Comparison of ENCODE assay signal across 23 cellular contexts in genomic region chr6:107540465-107540857, GRCh38. TPM values are rescaled to one million over a fixed set of nuclear protein-coding genes. Genes with fewer than 3 reads are reported as not detected.
DNase-seq lines count a peak whose midpoint lies in the region; FAIRE-seq and TF ChIP-seq lines count a peak whose summit lies in the region.
"Had no signal": no experiment of that assay in that cellular context is flagged by ENCODE, and none has a peak within 500 bp of the region (broad histone marks: within the 10 kb centered on the region; RNA-seq: fewer than 3 reads in every experiment).

No MANE protein-coding gene starts in this region.

- no peaks in the 10 kb centered on the region for H3K27me3 Mint-ChIP-seq in nephron (ENCODE audit: low read depth)
- H3K27me3 Mint-ChIP-seq in CD8-positive, alpha-beta memory T cell = peaks cover 21 to 60% of the 10 kb centered on the region in 2 donors
- H3K27me3 Mint-ChIP-seq in activated CD4-positive, alpha-beta memory T cell treated with anti-CD3 and anti-CD28 coated beads for 36 hours = peaks cover 26% of the 10 kb centered on the region
- H3K27me3 Mint-ChIP-seq: activated naive CD4-positive, alpha-beta T cell treated with anti-CD3 and anti-CD28 coated beads, Interleukin-2, amount 50 U/mL, for 24 hours had no signal

- H3K4me1 Mint-ChIP-seq in nephron = peaks cover 55% of the 10 kb centered on the region
- no peaks in the 10 kb centered on the region for H3K4me1 Mint-ChIP-seq in CD8-positive, alpha-beta memory T cell
- no peaks in the 10 kb centered on the region for H3K4me1 Mint-ChIP-seq in activated CD4-positive, alpha-beta memory T cell treated with anti-CD3 and anti-CD28 coated beads for 36 hours (ENCODE audit: low read depth)
- H3K4me1 Mint-ChIP-seq: activated naive CD4-positive, alpha-beta T cell treated with anti-CD3 and anti-CD28 coated beads, Interleukin-2, amount 50 U/mL, for 24 hours had no signal

- DNase-seq in Ammon's horn (ENCODE audit: low spot score) (peak; percentile 35), HuH-7.5 (ENCODE audit: low spot score) (peak; percentile 49), bronchial epithelial cell (ENCODE audit: low read depth) (no peak), esophagus muscularis mucosa (ENCODE audit: extremely low spot score) (no peak)
- no peak for DNase-seq in CD8-positive, alpha-beta memory T cell
- DNase-seq in activated CD4-positive, alpha-beta memory T cell treated with anti-CD3 and anti-CD28 coated beads for 36 hours = no peak
- DNase-seq: activated CD8-positive, alpha-beta T cell treated with anti-CD3 and anti-CD28 coated beads for 36 hours; activated T-cell treated with anti-CD3 and anti-CD28 coated beads, Interleukin-2, amount 50 U/mL, for 48 hours; foreskin melanocyte; H9; left cardiac atrium; NCI-H226; ovary; stimulated activated CD4-positive, alpha-beta T cell treated with anti-CD3 and anti-CD28 coated beads, Interleukin-2, amount 100 ng/mL, for 48 hours had no signal

- TF ChIP-seq EP300 in esophagus muscularis mucosa (IDR thresholded peaks at IDR 0.05) = no peak

- H3K36me3 ChIP-seq in bronchial epithelial cell (ENCODE audit: control insufficient read depth, insufficient read depth, low read length) (no peaks in the 10 kb centered on the region), esophagus muscularis mucosa (no peaks in the 10 kb centered on the region)
- H3K36me3 ChIP-seq in CD8-positive, alpha-beta memory T cell (ENCODE audit: insufficient read depth, low read length) = no peaks in the 10 kb centered on the region
- H3K36me3 ChIP-seq: ovary had no signal

- peak overlapping the region; percentile 76 to 87 (median 87) for H3K27ac Mint-ChIP-seq in nephron
- H3K27ac Mint-ChIP-seq in CD8-positive, alpha-beta memory T cell = no peak overlapping the region
- H3K27ac Mint-ChIP-seq in activated CD4-positive, alpha-beta memory T cell treated with anti-CD3 and anti-CD28 coated beads for 36 hours = no peak overlapping the region
- H3K27ac Mint-ChIP-seq: activated CD8-positive, alpha-beta T cell treated with anti-CD3 and anti-CD28 coated beads for 36 hours; activated naive CD4-positive, alpha-beta T cell treated with anti-CD3 and anti-CD28 coated beads, Interleukin-2, amount 50 U/mL, for 24 hours; dendritic cell treated with granulocyte-macrophage colony-stimulating factor and Interleukin-4, amounts not matched to agents 40 ng/mL and 50 ng/mL, for 4 days; H9 had no signal

- 60% methylated on average over 1 of the region's 1 CpG for WGBS in esophagus muscularis mucosa

- no peak overlapping the region for H3K27ac ChIP-seq in CD8-positive, alpha-beta memory T cell (ENCODE audit: low read depth, low read length)
- no peak overlapping the region for H3K27ac ChIP-seq in esophagus muscularis mucosa (replicated peaks in 1 of 4)
- H3K27ac ChIP-seq: HL-60, ovary, RWPE1 had no signal

- H3K4me3 ChIP-seq in bronchial epithelial cell (ENCODE audit: low read depth, low read length) = no peak overlapping the region
- H3K4me3 ChIP-seq in CD8-positive, alpha-beta memory T cell (ENCODE audit: low read length) = no peak overlapping the region
- no peak overlapping the region for H3K4me3 ChIP-seq in esophagus muscularis mucosa
- H3K4me3 ChIP-seq: K562, ovary had no signal

- no peak for TF ChIP-seq POLR2A in esophagus muscularis mucosa (IDR thresholded peaks at IDR 0.05; ENCODE audit: low read depth)

- CTCF ChIA-PET in CD8-positive, alpha-beta memory T cell (lab: Charles Lee) = no interaction called here
- CTCF ChIA-PET in activated CD4-positive, alpha-beta memory T cell treated with anti-CD3 and anti-CD28 coated beads for 36 hours (lab: Charles Lee) = no interaction called here

- no peaks in the 10 kb centered on the region for H3K9me3 ChIP-seq in CD8-positive, alpha-beta memory T cell (ENCODE audit: low read length)
- no peaks in the 10 kb centered on the region for H3K9me3 ChIP-seq in esophagus muscularis mucosa
- H3K9me3 ChIP-seq: ovary had no signal

- TF ChIP-seq CTCF in bronchial epithelial cell (IDR thresholded peaks at IDR 0.05; ENCODE audit: insufficient read depth, low read length, severe bottlenecking) (no peak), nephron (IDR thresholded peaks at IDR 0.05; ENCODE audit: unreplicated experiment in 3 of 3) (no peak), esophagus muscularis mucosa (IDR thresholded peaks at IDR 0.05) (no peak)

- no peaks in the 10 kb centered on the region for H3K4me1 ChIP-seq in CD8-positive, alpha-beta memory T cell (ENCODE audit: insufficient read depth, low read length)
- peaks cover 12 to 61% (median 21%) of the 10 kb centered on the region in 4 donors for H3K4me1 ChIP-seq in esophagus muscularis mucosa

- H3K36me3 Mint-ChIP-seq in nephron (ENCODE audit: low read depth) = peaks cover 17% of the 10 kb centered on the region
- H3K36me3 Mint-ChIP-seq in CD8-positive, alpha-beta memory T cell = no peaks in the 10 kb centered on the region
- no peaks in the 10 kb centered on the region for H3K36me3 Mint-ChIP-seq in activated CD4-positive, alpha-beta memory T cell treated with anti-CD3 and anti-CD28 coated beads for 36 hours
- H3K36me3 Mint-ChIP-seq: activated naive CD4-positive, alpha-beta T cell treated with anti-CD3 and anti-CD28 coated beads, Interleukin-2, amount 50 U/mL, for 24 hours had no signal

- no peaks in the 10 kb centered on the region for H3K9me3 Mint-ChIP-seq in nephron
- H3K9me3 Mint-ChIP-seq in CD8-positive, alpha-beta memory T cell = no peaks in the 10 kb centered on the region
- H3K9me3 Mint-ChIP-seq in activated CD4-positive, alpha-beta memory T cell treated with anti-CD3 and anti-CD28 coated beads for 36 hours = no peaks in the 10 kb centered on the region
- H3K9me3 Mint-ChIP-seq: activated CD8-positive, alpha-beta T cell treated with anti-CD3 and anti-CD28 coated beads for 36 hours; activated naive CD4-positive, alpha-beta T cell treated with anti-CD3 and anti-CD28 coated beads, Interleukin-2, amount 50 U/mL, for 24 hours; dendritic cell treated with granulocyte-macrophage colony-stimulating factor and Interleukin-4, amounts not matched to agents 40 ng/mL and 50 ng/mL, for 4 days; H9 had no signal

- H3K4me3 Mint-ChIP-seq in nephron = no peak overlapping the region
- no peak overlapping the region for H3K4me3 Mint-ChIP-seq in CD8-positive, alpha-beta memory T cell
- no peak overlapping the region for H3K4me3 Mint-ChIP-seq in activated CD4-positive, alpha-beta memory T cell treated with anti-CD3 and anti-CD28 coated beads for 36 hours
- H3K4me3 Mint-ChIP-seq: activated CD8-positive, alpha-beta T cell treated with anti-CD3 and anti-CD28 coated beads for 36 hours; activated naive CD4-positive, alpha-beta T cell treated with anti-CD3 and anti-CD28 coated beads, Interleukin-2, amount 50 U/mL, for 24 hours; dendritic cell treated with granulocyte-macrophage colony-stimulating factor and Interleukin-4, amounts not matched to agents 40 ng/mL and 50 ng/mL, for 4 days; H9 had no signal

- intact Hi-C loops in esophagus muscularis mucosa (cut with DNase I) = no loop called here
- intact Hi-C loops in activated CD4-positive, alpha-beta memory T cell treated with anti-CD3 and anti-CD28 coated beads for 36 hours (cut with micrococcal nuclease) = no loop called here

- FAIRE-seq in bronchial epithelial cell (lab: Jason Lieb, UNC) = peak; percentile 73
- FAIRE-seq: G401.6, GM19239, K562, urothelium cell line had no signal

- POLR2A ChIA-PET in CD8-positive, alpha-beta memory T cell (lab: Charles Lee) = no interaction called here
- POLR2A ChIA-PET in activated CD4-positive, alpha-beta memory T cell treated with anti-CD3 and anti-CD28 coated beads for 36 hours (lab: Charles Lee) = no interaction called here

- H3K27me3 ChIP-seq in bronchial epithelial cell (ENCODE audit: control insufficient read depth, insufficient read depth, low read length) = no peaks in the 10 kb centered on the region
- no peaks in the 10 kb centered on the region for H3K27me3 ChIP-seq in CD8-positive, alpha-beta memory T cell (ENCODE audit: insufficient read depth, low read length, poor library complexity, severe bottlenecking)
- H3K27me3 ChIP-seq in esophagus muscularis mucosa = no peaks in the 10 kb centered on the region
- H3K27me3 ChIP-seq: ovary had no signal

RNA-seq across cellular contexts. Expression of gene SOBP, which starts 50.5 kb away (rescaled TPM):
- total RNA-seq in bronchial epithelial cell = 0.26 and 0.38 TPM in 2 replicates
- total RNA-seq in CD8-positive, alpha-beta memory T cell = 1 to 10 TPM in 1 of 2 experiments, under 1 TPM in 1; 0.79 to 1.0 TPM
- 0.30 TPM for polyA plus RNA-seq in CD8-positive, alpha-beta memory T cell
- total RNA-seq in esophagus muscularis mucosa = 10 to 100 TPM; 18.6 to 44.1 (median 27.6) TPM
- total RNA-seq in activated CD4-positive, alpha-beta memory T cell treated with anti-CD3 and anti-CD28 coated beads for 36 hours = under 1 TPM; 0.24 to 0.29 TPM
- polyA plus RNA-seq: K562 had no signal

Comparison
In these comparisons a context has a peak if more than half of its experiments do, and no peak if none do; other contexts are left out.
1. DNase-seq: peak in Ammon's horn (single experiment) and HuH-7.5 (single experiment); none in bronchial epithelial cell (single experiment), CD8-positive, alpha-beta memory T cell (0 of 5), esophagus muscularis mucosa (single experiment) and activated CD4-positive, alpha-beta memory T cell treated with anti-CD3 and anti-CD28 coated beads for 36 hours (single experiment).
2. H3K27ac Mint-ChIP-seq: peak in nephron (3 of 3); none in CD8-positive, alpha-beta memory T cell (0 of 8) and activated CD4-positive, alpha-beta memory T cell treated with anti-CD3 and anti-CD28 coated beads for 36 hours (single experiment).
3. RNA of gene SOBP, which starts 50.5 kb away (total RNA-seq): 18.6 to 44.1 TPM in esophagus muscularis mucosa; 0.79 to 1.0 TPM in CD8-positive, alpha-beta memory T cell, 0.24 to 0.29 TPM in activated CD4-positive, alpha-beta memory T cell treated with anti-CD3 and anti-CD28 coated beads for 36 hours and 0.26 to 0.38 TPM in bronchial epithelial cell; every median in the first group is over 4 times any median in the second.